In genomic region chr1:179365342-179366092, GRCh38 we compare ENCODE assay signal across 8 cellular contexts. TPM values are rescaled to one million over a fixed set of nuclear protein-coding genes. Genes with fewer than 3 reads are reported as not detected.
DNase-seq lines count a peak whose midpoint lies in the region; ATAC-seq and TF ChIP-seq lines count a peak whose summit lies in the region.

Gene AXDND1 (plus strand): TSS chr1:179365971. CDS start chr1:179366510, 539 bp downstream.

- no peaks in the 10 kb centered on the region for H3K9me3 ChIP-seq in CD8-positive, alpha-beta T cell (ENCODE audit: low read length)

- peak within 1 kb of the TSS; percentile 100 for H3K27ac Mint-ChIP-seq in CD8-positive, alpha-beta T cell
- H3K27ac Mint-ChIP-seq in activated CD8-positive, alpha-beta T cell treated with anti-CD3 and anti-CD28 coated beads, Interleukin-2, amount 10 ng/mL, durations not matched to agents 7 days and 5 days = peak within 1 kb of the TSS; percentile 100

- no peaks in the 10 kb centered on the region for H3K36me3 ChIP-seq in CD8-positive, alpha-beta T cell (ENCODE audit: insufficient read depth, low read length)

- no peaks in the 10 kb centered on the region for H3K9me3 Mint-ChIP-seq in CD8-positive, alpha-beta T cell
- H3K9me3 Mint-ChIP-seq in activated CD8-positive, alpha-beta T cell treated with anti-CD3 and anti-CD28 coated beads, Interleukin-2, amount 10 ng/mL, durations not matched to agents 7 days and 5 days (ENCODE audit: insufficient read depth) = no peaks in the 10 kb centered on the region

- peak within 1 kb of the TSS; percentile 99 for H3K4me3 Mint-ChIP-seq in CD8-positive, alpha-beta T cell
- peak within 1 kb of the TSS; percentile 93 for H3K4me3 Mint-ChIP-seq in activated CD8-positive, alpha-beta T cell treated with anti-CD3 and anti-CD28 coated beads, Interleukin-2, amount 10 ng/mL, durations not matched to agents 7 days and 5 days

- H3K27me3 ChIP-seq in CD8-positive, alpha-beta T cell (ENCODE audit: insufficient read depth, low read length) = no peaks in the 10 kb centered on the region

- intact Hi-C loops in CD8-positive, alpha-beta T cell (cut with DNase I, micrococcal nuclease) = loop anchor here (1.0 to 10.0 kb wide), 17 partner anchors 72 to 1269 kb away; partner anchors contain the start of genes ABL2 (in 2 of the 2), FAM20B (in 2 of the 2), RALGPS2 (in 2 of the 2) and SOAT1 (in 2 of the 2)

- H3K27ac ChIP-seq in CD8-positive, alpha-beta T cell (ENCODE audit: low read depth, low read length) = peak within 1 kb of the TSS; percentile 99

- H3K4me1 ChIP-seq in CD8-positive, alpha-beta T cell (ENCODE audit: insufficient read depth, low read length) = peaks cover 6% of the 10 kb centered on the region

- CTCF ChIA-PET in CD8-positive, alpha-beta T cell (lab: Charles Lee) = interaction anchor here (0.6 to 8.7 kb wide), 9 partner anchors 9 to 321 kb away, joined by 3 to 95 read pairs (median 3); partner anchors contain the start of genes SOAT1 and TOR3A
- CTCF ChIA-PET in activated CD8-positive, alpha-beta T cell treated with anti-CD3 and anti-CD28 coated beads, Interleukin-2, amount 10 ng/mL, durations not matched to agents 7 days and 5 days (lab: Charles Lee) = interaction anchor here (0.5 to 4.7 kb wide), 10 partner anchors 10 to 551 kb away, joined by 3 to 26 read pairs (median 3); partner anchors contain the start of gene SOAT1

- POLR2A ChIA-PET in CD8-positive, alpha-beta T cell (lab: Charles Lee) = interaction anchor here (0.5 to 2.1 kb wide), 7 partner anchors 12 to 517 kb away, joined by 3 to 19 read pairs (median 4); partner anchors contain the start of genes SOAT1 and TOR3A
- POLR2A ChIA-PET in activated CD8-positive, alpha-beta T cell treated with anti-CD3 and anti-CD28 coated beads, Interleukin-2, amount 10 ng/mL, durations not matched to agents 7 days and 5 days (lab: Charles Lee) = interaction anchor here (0.7 to 2.0 kb wide), 5 partner anchors 71 to 342 kb away, joined by 3 to 16 read pairs (median 3); partner anchors contain the start of genes SOAT1 and TOR3A

- peaks cover 12% of the 10 kb centered on the region for H3K4me1 Mint-ChIP-seq in CD8-positive, alpha-beta T cell (ENCODE audit: low read depth)
- peaks cover 7% of the 10 kb centered on the region for H3K4me1 Mint-ChIP-seq in activated CD8-positive, alpha-beta T cell treated with anti-CD3 and anti-CD28 coated beads, Interleukin-2, amount 10 ng/mL, durations not matched to agents 7 days and 5 days (ENCODE audit: low read depth)

- peak; percentile 92 for ATAC-seq in CD8-positive, alpha-beta T cell
- peak; percentile 96 for ATAC-seq in GM19455 (IDR thresholded peaks at IDR 0.05; ENCODE audit: unreplicated experiment)
- ATAC-seq in activated CD8-positive, alpha-beta T cell treated with anti-CD3 and anti-CD28 coated beads, Interleukin-2, amount 10 ng/mL, durations not matched to agents 7 days and 5 days = peak; percentile 95

- TF ChIP-seq CTCF in CD8-positive, alpha-beta T cell (IDR thresholded peaks at IDR 0.05) = no peak

- H3K36me3 Mint-ChIP-seq in CD8-positive, alpha-beta T cell = peaks cover 5% of the 10 kb centered on the region
- H3K36me3 Mint-ChIP-seq in activated CD8-positive, alpha-beta T cell treated with anti-CD3 and anti-CD28 coated beads, Interleukin-2, amount 10 ng/mL, durations not matched to agents 7 days and 5 days (ENCODE audit: low read depth) = no peaks in the 10 kb centered on the region

- no peaks in the 10 kb centered on the region for H3K27me3 Mint-ChIP-seq in CD8-positive, alpha-beta T cell (ENCODE audit: low read depth)
- H3K27me3 Mint-ChIP-seq in activated CD8-positive, alpha-beta T cell treated with anti-CD3 and anti-CD28 coated beads, Interleukin-2, amount 10 ng/mL, durations not matched to agents 7 days and 5 days (ENCODE audit: low read depth) = no peaks in the 10 kb centered on the region

- peak within 1 kb of the TSS; percentile 73 for H3K4me3 ChIP-seq in CD8-positive, alpha-beta T cell (ENCODE audit: low read depth, low read length)

- peak; percentile 80 to 96 (median 88) for DNase-seq in CD8-positive, alpha-beta T cell
- DNase-seq in HK-2 (ENCODE audit: unreplicated experiment) = peak; percentile 90
- peak; percentile 85 for DNase-seq in NCI-H82 treated with DMSO at 0.1 percent for 48 hours (lab: John Stamatoyannopoulos, UW; ENCODE audit: unreplicated experiment)
- DNase-seq in activated CD8-positive, alpha-beta T cell treated with anti-CD3 and anti-CD28 coated beads, Interleukin-2, amount 10 ng/mL, durations not matched to agents 7 days and 5 days = peak; percentile 93
- DNase-seq in effector CD8-positive, alpha-beta T cell (lab: John Stamatoyannopoulos, UW) = peak; percentile 87
- peak; percentile 92 for DNase-seq in medulla oblongata (ENCODE audit: extremely low spot score)
- peak; percentile 81 for DNase-seq in stimulated activated CD8-positive, alpha-beta memory T cell treated with anti-CD3 and anti-CD28 coated beads, Interleukin-12 subunit alpha, Interleukin-12 subunit beta, amount 100 ng/mL, for 1 hour (ENCODE audit: low read depth)

RNA-seq across cellular contexts. Expression of gene AXDND1, which starts in this region (rescaled TPM):
- total RNA-seq in CD8-positive, alpha-beta T cell = 1 to 10 TPM in 1 of 2 experiments, under 1 TPM in 1; 0.98 to 1.6 TPM
- 1 to 10 TPM; 1.4 TPM for total RNA-seq in activated CD8-positive, alpha-beta T cell treated with anti-CD3 and anti-CD28 coated beads, Interleukin-2, amount 10 ng/mL, durations not matched to agents 7 days and 5 days

Comparison
In these comparisons a context has a peak if more than half of its experiments do, and no peak if none do; other contexts are left out.
1. Peak in every context shown above with its lines: DNase-seq, ATAC-seq, H3K4me3 ChIP-seq and H3K27ac ChIP-seq.